ENCODE assay signal across 19 cellular contexts in genomic region chr3:177795866-177796265, GRCh38.
A peak's percentile ranks its signal among the peaks of the same experiment; 100 is the strongest.
DNase-seq lines count a peak whose midpoint lies in the region; ATAC-seq and TF ChIP-seq lines count a peak whose summit lies in the region.
"Had no signal": no experiment of that assay in that cellular context is flagged by ENCODE, and none has a peak within 500 bp of the region (broad histone marks: within the 10 kb centered on the region; RNA-seq: fewer than 3 reads in every experiment).

No MANE protein-coding gene starts in this region.

- no peak overlapping the region; the same call in 2 of the 3 replicates for H2BK15ac ChIP-seq in IMR-90 (ENCODE audit: low read depth, low read length)

- no peak overlapping the region for H3K23ac ChIP-seq in IMR-90 (ENCODE audit: low read depth, low read length)

- H2AFZ ChIP-seq in IMR-90 (replicated peaks; ENCODE audit: low read length, poor library complexity): no peak overlapping the region

- H2BK5ac ChIP-seq in IMR-90 (ENCODE audit: low read depth, low read length, poor library complexity, severe bottlenecking): no peak overlapping the region

- H3K36me3 ChIP-seq in IMR-90 (ENCODE audit: control insufficient read depth, insufficient read depth, low read length) (no peaks in the 10 kb centered on the region), adipocyte (ENCODE audit: control insufficient read depth, insufficient read depth, low read length, severe bottlenecking) (no peaks in the 10 kb centered on the region)
- H3K36me3 ChIP-seq: BE2C, HAP-1 had no signal

- peak overlapping the region; percentile 49 for H3K18ac ChIP-seq in IMR-90 (ENCODE audit: low read depth, low read length)

- H3K9me3 ChIP-seq in IMR-90 (ENCODE audit: control insufficient read depth, insufficient read depth, low read length) (no peaks in the 10 kb centered on the region), adipocyte (ENCODE audit: control insufficient read depth, low read length) (no peaks in the 10 kb centered on the region)
- H3K9me3 ChIP-seq: BE2C, Caco-2, HAP-1 had no signal

- H3K27me3 ChIP-seq in IMR-90 (ENCODE audit: control insufficient read depth, insufficient read depth, low read length) (no peaks in the 10 kb centered on the region), adipocyte (replicated peaks; ENCODE audit: control insufficient read depth, insufficient read depth, low read length) (no peaks in the 10 kb centered on the region)
- H3K27me3 ChIP-seq: BE2C had no signal

- peak overlapping the region; percentile 46; the same call in 1 of the 2 replicates for H4K5ac ChIP-seq in IMR-90 (ENCODE audit: low read depth, low read length)

- ATAC-seq in activated CD8-positive, alpha-beta T cell treated with anti-CD3 and anti-CD28 coated beads for 36 hours: peak; percentile 77
- no peak for ATAC-seq in activated CD8-positive, alpha-beta T cell treated with anti-CD3 and anti-CD28 coated beads, Interleukin-2, amount 10 ng/mL, durations not matched to agents 7 days and 5 days
- ATAC-seq in IMR-90 (ENCODE audit: low read depth) (no peak), HG02642 (IDR thresholded peaks at IDR 0.05; ENCODE audit: poor library complexity, unreplicated experiment) (no peak)
- peak; percentile 85 to 94 for ATAC-seq in stimulated activated naive B cell treated with anti-CD40 and anti-IgM and Interleukin-4, amounts not matched to agents 10 μg/mL and 1 μg/mL and 100 μg/mL, for 72 hours (replicated peaks)
- ATAC-seq: PC-3 had no signal

- peak overlapping the region; percentile 38 for H2BK20ac ChIP-seq in IMR-90 (ENCODE audit: low read depth, low read length)

- H2AK9ac ChIP-seq in IMR-90 (replicated peaks; ENCODE audit: low read depth, low read length, poor library complexity): no peak overlapping the region

- H2BK120ac ChIP-seq in IMR-90 (ENCODE audit: low read depth, low read length): no peak overlapping the region

- peak overlapping the region; percentile 79 for H3K27ac Mint-ChIP-seq in activated CD8-positive, alpha-beta T cell treated with anti-CD3 and anti-CD28 coated beads for 36 hours
- H3K27ac Mint-ChIP-seq in activated CD8-positive, alpha-beta T cell treated with anti-CD3 and anti-CD28 coated beads, Interleukin-2, amount 10 ng/mL, durations not matched to agents 7 days and 5 days: no peak overlapping the region
- peak overlapping the region; percentile 42 for H3K27ac Mint-ChIP-seq in stimulated activated naive B cell treated with anti-CD40 and anti-IgM and Interleukin-4, amounts not matched to agents 10 μg/mL and 1 μg/mL and 100 μg/mL, for 72 hours

- H4K91ac ChIP-seq in IMR-90 (ENCODE audit: insufficient read depth, low read depth, low read length): no peak overlapping the region

- CTCF ChIA-PET in activated CD8-positive, alpha-beta T cell treated with anti-CD3 and anti-CD28 coated beads for 36 hours (lab: Charles Lee): no interaction called here
- CTCF ChIA-PET in activated CD8-positive, alpha-beta T cell treated with anti-CD3 and anti-CD28 coated beads, Interleukin-2, amount 10 ng/mL, durations not matched to agents 7 days and 5 days (lab: Charles Lee): no interaction called here
- CTCF ChIA-PET in IMR-90 (lab: Yijun Ruan, JAX): no interaction called here

- peaks cover 21% of the 10 kb centered on the region for H3K4me1 Mint-ChIP-seq in activated CD8-positive, alpha-beta T cell treated with anti-CD3 and anti-CD28 coated beads for 36 hours (ENCODE audit: low read depth)
- H3K4me1 Mint-ChIP-seq in activated CD8-positive, alpha-beta T cell treated with anti-CD3 and anti-CD28 coated beads, Interleukin-2, amount 10 ng/mL, durations not matched to agents 7 days and 5 days (ENCODE audit: low read depth): peaks cover 8% of the 10 kb centered on the region
- peaks cover 5 to 22% of the 10 kb centered on the region in 2 donors for H3K4me1 Mint-ChIP-seq in stimulated activated naive B cell treated with anti-CD40 and anti-IgM and Interleukin-4, amounts not matched to agents 10 μg/mL and 1 μg/mL and 100 μg/mL, for 72 hours

- no peak overlapping the region for H2AK5ac ChIP-seq in IMR-90 (ENCODE audit: low read depth, low read length)

- H4K20me1 ChIP-seq in IMR-90 (ENCODE audit: insufficient read depth, low read length): no peaks in the 10 kb centered on the region

- TF ChIP-seq RAD21 in IMR-90 (IDR thresholded peaks at IDR 0.05; ENCODE audit: low read length): no peak

- no peak overlapping the region for H3K56ac ChIP-seq in IMR-90 (ENCODE audit: extremely low read depth, insufficient read depth, low read length)

- DNase-seq in activated CD8-positive, alpha-beta T cell treated with anti-CD3 and anti-CD28 coated beads for 36 hours: no peak
- no peak for DNase-seq in activated CD8-positive, alpha-beta T cell treated with anti-CD3 and anti-CD28 coated beads, Interleukin-2, amount 10 ng/mL, durations not matched to agents 7 days and 5 days
- DNase-seq in IMR-90 (no peak), adipocyte (ENCODE audit: low read depth) (no peak), NCI-H2029 (lab: John Stamatoyannopoulos, UW) (no peak)
- no peak for DNase-seq in stimulated activated naive B cell treated with anti-CD40 and anti-IgM and Interleukin-4, amounts not matched to agents 10 μg/mL and 1 μg/mL and 100 μg/mL, for 72 hours
- DNase-seq: BE2C; Caco-2; CD4-positive, CD25-positive, alpha-beta regulatory T cell; MM.1S; NCI-H1092; NCI-H1436 treated with DMSO at 0.1 percent for 48 hours; NCI-H2029 treated with DMSO at 0.1 percent for 48 hours; NCI-H2171; NCI-H526; PC-3; RPMI8226 had no signal

- H3K9ac ChIP-seq in IMR-90 (ENCODE audit: low read depth, low read length) (no peak overlapping the region), adipocyte (ENCODE audit: low read length) (peak overlapping the region; percentile 31)

- H3K4me3 Mint-ChIP-seq in activated CD8-positive, alpha-beta T cell treated with anti-CD3 and anti-CD28 coated beads for 36 hours: no peak overlapping the region
- no peak overlapping the region for H3K4me3 Mint-ChIP-seq in activated CD8-positive, alpha-beta T cell treated with anti-CD3 and anti-CD28 coated beads, Interleukin-2, amount 10 ng/mL, durations not matched to agents 7 days and 5 days
- peak overlapping the region in 1 of 2 donors; percentile 50 for H3K4me3 Mint-ChIP-seq in stimulated activated naive B cell treated with anti-CD40 and anti-IgM and Interleukin-4, amounts not matched to agents 10 μg/mL and 1 μg/mL and 100 μg/mL, for 72 hours
- H3K4me3 Mint-ChIP-seq: CD4-positive, CD25-positive, alpha-beta regulatory T cell had no signal

- no peak overlapping the region for H3K4me2 ChIP-seq in IMR-90 (ENCODE audit: low read depth, low read length)

- H3K9me1 ChIP-seq in IMR-90 (ENCODE audit: insufficient read depth, low read length): peaks cover 4% of the 10 kb centered on the region

- no TSS peak for BruUV-seq in IMR-90 (replicated peaks; lab: Mats Ljungman, UMichigan)

- H3K4me3 ChIP-seq in IMR-90 (ENCODE audit: insufficient read depth, low read depth, low read length): no peak overlapping the region
- no peak overlapping the region for H3K4me3 ChIP-seq in adipocyte (ENCODE audit: low read length)
- H3K4me3 ChIP-seq: HAP-1 had no signal

- H3K4me1 ChIP-seq in IMR-90 (ENCODE audit: control insufficient read depth, insufficient read depth, low read length) (peaks cover 6% of the 10 kb centered on the region; the same call in 1 of the 2 replicates), adipocyte (ENCODE audit: control insufficient read depth, insufficient read depth, low read length) (peaks cover 6% of the 10 kb centered on the region)
- H3K4me1 ChIP-seq: Caco-2 had no signal

- POLR2A ChIA-PET in activated CD8-positive, alpha-beta T cell treated with anti-CD3 and anti-CD28 coated beads for 36 hours (lab: Charles Lee): no interaction called here
- POLR2A ChIA-PET in activated CD8-positive, alpha-beta T cell treated with anti-CD3 and anti-CD28 coated beads, Interleukin-2, amount 10 ng/mL, durations not matched to agents 7 days and 5 days (lab: Charles Lee): no interaction called here
- POLR2A ChIA-PET in IMR-90 (lab: Charles Lee; ENCODE audit: unreplicated experiment): no interaction called here

- no peaks in the 10 kb centered on the region for H3K9me3 Mint-ChIP-seq in activated CD8-positive, alpha-beta T cell treated with anti-CD3 and anti-CD28 coated beads for 36 hours
- H3K9me3 Mint-ChIP-seq in activated CD8-positive, alpha-beta T cell treated with anti-CD3 and anti-CD28 coated beads, Interleukin-2, amount 10 ng/mL, durations not matched to agents 7 days and 5 days (ENCODE audit: insufficient read depth): peaks cover 4% of the 10 kb centered on the region
- H3K9me3 Mint-ChIP-seq in stimulated activated naive B cell treated with anti-CD40 and anti-IgM and Interleukin-4, amounts not matched to agents 10 μg/mL and 1 μg/mL and 100 μg/mL, for 72 hours: peaks cover 0 to 2% of the 10 kb centered on the region in 2 donors

- H4K8ac ChIP-seq in IMR-90 (ENCODE audit: low read depth in 2 of 2, low read length in 2 of 2): no peak overlapping the region

- no peak for TF ChIP-seq POLR2A in IMR-90 (IDR thresholded peaks at IDR 0.05; ENCODE audit: low read depth, low read length)

- in situ Hi-C loops in IMR-90 (cut with MboI; ENCODE audit: low sequenced_read_pairs): no loop called here

- no peak overlapping the region for H3K14ac ChIP-seq in IMR-90 (replicated peaks; ENCODE audit: low read depth, low read length)

- no peaks in the 10 kb centered on the region for H3K79me1 ChIP-seq in IMR-90 (ENCODE audit: low read depth in 1 of 2, low read length in 2 of 2)

- H3K27ac ChIP-seq in IMR-90 (ENCODE audit: insufficient read depth, low read length): no peak overlapping the region

- H3K36me3 Mint-ChIP-seq in activated CD8-positive, alpha-beta T cell treated with anti-CD3 and anti-CD28 coated beads for 36 hours (ENCODE audit: low read depth): no peaks in the 10 kb centered on the region
- H3K36me3 Mint-ChIP-seq in activated CD8-positive, alpha-beta T cell treated with anti-CD3 and anti-CD28 coated beads, Interleukin-2, amount 10 ng/mL, durations not matched to agents 7 days and 5 days (ENCODE audit: low read depth): no peaks in the 10 kb centered on the region
- H3K36me3 Mint-ChIP-seq in stimulated activated naive B cell treated with anti-CD40 and anti-IgM and Interleukin-4, amounts not matched to agents 10 μg/mL and 1 μg/mL and 100 μg/mL, for 72 hours: no peaks in the 10 kb centered on the region
- H3K36me3 Mint-ChIP-seq: CD4-positive, CD25-positive, alpha-beta regulatory T cell had no signal

- no peak for TF ChIP-seq CTCF in activated CD8-positive, alpha-beta T cell treated with anti-CD3 and anti-CD28 coated beads for 36 hours (IDR thresholded peaks at IDR 0.05)
- TF ChIP-seq CTCF in IMR-90 (conservative IDR thresholded peaks at IDR 0.05; ENCODE audit: low read depth, low read length): no peak

- no peak overlapping the region; the same call in 1 of the 2 replicates for H3K4ac ChIP-seq in IMR-90 (ENCODE audit: low read depth, low read length)

- intact Hi-C loops in activated CD8-positive, alpha-beta T cell treated with anti-CD3 and anti-CD28 coated beads for 36 hours (cut with micrococcal nuclease): no loop called here
- intact Hi-C loops in IMR-90 (cut with micrococcal nuclease): no loop called here

- dilution Hi-C loops in IMR-90 (cut with HindIII; ENCODE audit: low sequenced_read_pairs, unreplicated experiment): no loop called here

- H3K27me3 Mint-ChIP-seq in activated CD8-positive, alpha-beta T cell treated with anti-CD3 and anti-CD28 coated beads for 36 hours: no peaks in the 10 kb centered on the region
- no peaks in the 10 kb centered on the region for H3K27me3 Mint-ChIP-seq in activated CD8-positive, alpha-beta T cell treated with anti-CD3 and anti-CD28 coated beads, Interleukin-2, amount 10 ng/mL, durations not matched to agents 7 days and 5 days (ENCODE audit: low read depth)
- H3K27me3 Mint-ChIP-seq in stimulated activated naive B cell treated with anti-CD40 and anti-IgM and Interleukin-4, amounts not matched to agents 10 μg/mL and 1 μg/mL and 100 μg/mL, for 72 hours: no peaks in the 10 kb centered on the region

Comparison
In these comparisons a context has a peak if more than half of its experiments do, and no peak if none do; other contexts are left out.
1. ATAC-seq: peak in activated CD8-positive, alpha-beta T cell treated with anti-CD3 and anti-CD28 coated beads for 36 hours (single experiment) and stimulated activated naive B cell treated with anti-CD40 and anti-IgM and Interleukin-4, amounts not matched to agents 10 μg/mL and 1 μg/mL and 100 μg/mL, for 72 hours (2 of 2); none in activated CD8-positive, alpha-beta T cell treated with anti-CD3 and anti-CD28 coated beads, Interleukin-2, amount 10 ng/mL, durations not matched to agents 7 days and 5 days (single experiment), IMR-90 (single experiment) and HG02642 (single experiment).